In the genomic region with DNA sequence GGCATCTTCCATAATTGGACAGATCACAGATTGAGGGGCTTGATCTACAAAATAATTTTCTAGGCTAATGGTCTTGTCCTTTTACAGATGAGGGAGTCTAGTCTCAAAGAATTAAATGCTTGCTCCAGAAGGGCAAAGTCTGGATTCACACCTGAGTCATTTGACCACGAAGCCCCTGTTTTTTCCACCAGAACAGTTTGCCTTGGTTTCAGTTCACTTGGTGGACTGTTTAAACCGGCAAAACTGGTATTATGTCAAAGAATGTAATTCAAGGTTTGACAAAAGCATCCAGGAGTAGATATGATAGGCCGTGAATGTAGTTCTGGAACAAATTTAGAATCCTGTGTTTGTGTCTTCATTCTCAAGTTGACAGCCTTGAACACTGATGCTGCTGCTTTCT, we compare ENCODE assay signal across 1 cellular context.
TF ChIP-seq lines count a peak whose summit lies in the region.

No MANE protein-coding gene starts in this region.

TF ChIP-seq in neural cell, 6 proteins besides CTCF, POLR2A, EP300 and RAD21 (continued from another document):
- TF ChIP-seq, protein P1, sequence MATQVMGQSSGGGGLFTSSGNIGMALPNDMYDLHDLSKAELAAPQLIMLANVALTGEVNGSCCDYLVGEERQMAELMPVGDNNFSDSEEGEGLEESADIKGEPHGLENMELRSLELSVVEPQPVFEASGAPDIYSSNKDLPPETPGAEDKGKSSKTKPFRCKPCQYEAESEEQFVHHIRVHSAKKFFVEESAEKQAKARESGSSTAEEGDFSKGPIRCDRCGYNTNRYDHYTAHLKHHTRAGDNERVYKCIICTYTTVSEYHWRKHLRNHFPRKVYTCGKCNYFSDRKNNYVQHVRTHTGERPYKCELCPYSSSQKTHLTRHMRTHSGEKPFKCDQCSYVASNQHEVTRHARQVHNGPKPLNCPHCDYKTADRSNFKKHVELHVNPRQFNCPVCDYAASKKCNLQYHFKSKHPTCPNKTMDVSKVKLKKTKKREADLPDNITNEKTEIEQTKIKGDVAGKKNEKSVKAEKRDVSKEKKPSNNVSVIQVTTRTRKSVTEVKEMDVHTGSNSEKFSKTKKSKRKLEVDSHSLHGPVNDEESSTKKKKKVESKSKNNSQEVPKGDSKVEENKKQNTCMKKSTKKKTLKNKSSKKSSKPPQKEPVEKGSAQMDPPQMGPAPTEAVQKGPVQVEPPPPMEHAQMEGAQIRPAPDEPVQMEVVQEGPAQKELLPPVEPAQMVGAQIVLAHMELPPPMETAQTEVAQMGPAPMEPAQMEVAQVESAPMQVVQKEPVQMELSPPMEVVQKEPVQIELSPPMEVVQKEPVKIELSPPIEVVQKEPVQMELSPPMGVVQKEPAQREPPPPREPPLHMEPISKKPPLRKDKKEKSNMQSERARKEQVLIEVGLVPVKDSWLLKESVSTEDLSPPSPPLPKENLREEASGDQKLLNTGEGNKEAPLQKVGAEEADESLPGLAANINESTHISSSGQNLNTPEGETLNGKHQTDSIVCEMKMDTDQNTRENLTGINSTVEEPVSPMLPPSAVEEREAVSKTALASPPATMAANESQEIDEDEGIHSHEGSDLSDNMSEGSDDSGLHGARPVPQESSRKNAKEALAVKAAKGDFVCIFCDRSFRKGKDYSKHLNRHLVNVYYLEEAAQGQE (IDR thresholded peaks at IDR 0.05; ENCODE audit: borderline replicate concordance) = no peak
